Comparison of ENCODE assay signal across 23 cellular contexts in genomic region chr12:100031821-100032220, GRCh38. TPM values are rescaled to one million over a fixed set of nuclear protein-coding genes. Genes with fewer than 3 reads are reported as not detected.
"Had no signal": no experiment of that assay in that cellular context is flagged by ENCODE, and none has a peak within 500 bp of the region (broad histone marks: within the 10 kb centered on the region; RNA-seq: fewer than 3 reads in every experiment).

No MANE protein-coding gene starts in this region.

- DNase-seq: activated CD4-positive, alpha-beta T cell treated with anti-CD3 and anti-CD28 coated beads for 48 hours; activated CD4-positive, alpha-beta T cell treated with anti-CD3 and anti-CD28 coated beads, Interleukin-2, amount 50 U/mL, for 48 hours; activated CD8-positive, alpha-beta memory T cell treated with anti-CD3 and anti-CD28 coated beads, Interleukin-2, amount 50 U/mL, for 4 hours; activated effector memory CD4-positive, alpha-beta T cell treated with anti-CD3 and anti-CD28 coated beads, Interleukin-2, amount 50 U/mL, for 16 hours; activated naive CD4-positive, alpha-beta T cell treated with anti-CD3 and anti-CD28 coated beads for 36 hours; activated naive CD8-positive, alpha-beta T cell treated with anti-CD3 and anti-CD28 coated beads for 36 hours; activated T-cell treated with anti-CD3 and anti-CD28 coated beads, Interleukin-2, amount 50 U/mL, for 1 hour; cerebellar nuclear complex; effector memory CD8-positive, alpha-beta T cell; erythroblast; left cardiac atrium; left ventricle myocardium superior; mucosa of descending colon; right lobe of liver; stimulated activated CD4-positive, alpha-beta T cell treated with anti-CD3 and anti-CD28 coated beads, Interleukin-12 subunit alpha, Interleukin-12 subunit beta, amount 100 ng/mL, for 4 hours; stimulated activated CD4-positive, alpha-beta T cell treated with anti-CD3 and anti-CD28 coated beads, Interleukin-4, amount 100 ng/mL, for 24 hours; trophoblast cell had no signal

- H3K4me1 Mint-ChIP-seq: activated naive CD8-positive, alpha-beta T cell treated with anti-CD3 and anti-CD28 coated beads for 36 hours; brain; stimulated activated effector memory CD8-positive, alpha-beta T cell treated with anti-CD3 and anti-CD28 coated beads, Interleukin-12 subunit alpha, Interleukin-12 subunit beta, amount 100 ng/mL, for 72 hours had no signal

- ATAC-seq: effector memory CD8-positive, alpha-beta T cell; gastroesophageal sphincter; left cardiac atrium; left ventricle myocardium superior; mucosa of descending colon; natural killer cell treated with Interleukin-12 subunit alpha and Interleukin-12 subunit beta and Interleukin-15 and Interleukin-18, amount 100 ng/mL, for 72 hours; right lobe of liver; stimulated activated effector memory CD8-positive, alpha-beta T cell treated with anti-CD3 and anti-CD28 coated beads, Interleukin-12 subunit alpha, Interleukin-12 subunit beta, amount 100 ng/mL, for 72 hours had no signal

- H3K27ac Mint-ChIP-seq: activated naive CD4-positive, alpha-beta T cell treated with anti-CD3 and anti-CD28 coated beads for 36 hours; activated naive CD8-positive, alpha-beta T cell treated with anti-CD3 and anti-CD28 coated beads for 36 hours; activated T-helper 1 cell treated with anti-CD3 and anti-CD28 coated beads, Interleukin-12 subunit alpha, Interleukin-12 subunit beta, Interleukin-2, Interleukin-4 antibody, amounts not matched to agents 30 ng/mL and 10 ng/mL and 1 ng/mL, durations not matched to agents 14 hours and 24 hours and 36 hours; brain; effector memory CD8-positive, alpha-beta T cell; natural killer cell treated with Interleukin-12 subunit alpha and Interleukin-12 subunit beta and Interleukin-15 and Interleukin-18, amount 100 ng/mL, for 72 hours; stimulated activated effector memory CD8-positive, alpha-beta T cell treated with anti-CD3 and anti-CD28 coated beads, Interleukin-12 subunit alpha, Interleukin-12 subunit beta, amount 100 ng/mL, for 72 hours; stimulated activated naive CD8-positive, alpha-beta T cell treated with anti-CD3 and anti-CD28 coated beads, Interleukin-15, Interleukin-2, amounts not matched to agents 100 ng/mL and 50 ng/mL, for 24 hours had no signal

- H3K9me3 Mint-ChIP-seq: activated naive CD4-positive, alpha-beta T cell treated with anti-CD3 and anti-CD28 coated beads for 36 hours; activated naive CD8-positive, alpha-beta T cell treated with anti-CD3 and anti-CD28 coated beads for 36 hours; activated T-helper 1 cell treated with anti-CD3 and anti-CD28 coated beads, Interleukin-12 subunit alpha, Interleukin-12 subunit beta, Interleukin-2, Interleukin-4 antibody, amounts not matched to agents 30 ng/mL and 10 ng/mL and 1 ng/mL, durations not matched to agents 14 hours and 24 hours and 36 hours; brain; effector memory CD8-positive, alpha-beta T cell; natural killer cell treated with Interleukin-12 subunit alpha and Interleukin-12 subunit beta and Interleukin-15 and Interleukin-18, amount 100 ng/mL, for 72 hours; stimulated activated effector memory CD8-positive, alpha-beta T cell treated with anti-CD3 and anti-CD28 coated beads, Interleukin-12 subunit alpha, Interleukin-12 subunit beta, amount 100 ng/mL, for 72 hours; stimulated activated naive CD8-positive, alpha-beta T cell treated with anti-CD3 and anti-CD28 coated beads, Interleukin-15, Interleukin-2, amounts not matched to agents 100 ng/mL and 50 ng/mL, for 24 hours had no signal

- H3K4me3 Mint-ChIP-seq: activated naive CD4-positive, alpha-beta T cell treated with anti-CD3 and anti-CD28 coated beads for 36 hours; activated naive CD8-positive, alpha-beta T cell treated with anti-CD3 and anti-CD28 coated beads for 36 hours; activated T-helper 1 cell treated with anti-CD3 and anti-CD28 coated beads, Interleukin-12 subunit alpha, Interleukin-12 subunit beta, Interleukin-2, Interleukin-4 antibody, amounts not matched to agents 30 ng/mL and 10 ng/mL and 1 ng/mL, durations not matched to agents 14 hours and 24 hours and 36 hours; brain; effector memory CD8-positive, alpha-beta T cell; natural killer cell treated with Interleukin-12 subunit alpha and Interleukin-12 subunit beta and Interleukin-15 and Interleukin-18, amount 100 ng/mL, for 72 hours; stimulated activated effector memory CD8-positive, alpha-beta T cell treated with anti-CD3 and anti-CD28 coated beads, Interleukin-12 subunit alpha, Interleukin-12 subunit beta, amount 100 ng/mL, for 72 hours; stimulated activated naive CD8-positive, alpha-beta T cell treated with anti-CD3 and anti-CD28 coated beads, Interleukin-15, Interleukin-2, amounts not matched to agents 100 ng/mL and 50 ng/mL, for 24 hours had no signal

- H3K27me3 Mint-ChIP-seq: activated naive CD8-positive, alpha-beta T cell treated with anti-CD3 and anti-CD28 coated beads for 36 hours; brain; effector memory CD8-positive, alpha-beta T cell; natural killer cell treated with Interleukin-12 subunit alpha and Interleukin-12 subunit beta and Interleukin-15 and Interleukin-18, amount 100 ng/mL, for 72 hours; stimulated activated naive CD8-positive, alpha-beta T cell treated with anti-CD3 and anti-CD28 coated beads, Interleukin-15, Interleukin-2, amounts not matched to agents 100 ng/mL and 50 ng/mL, for 24 hours had no signal

RNA-seq across cellular contexts. Expression of gene ANKS1B, which starts 47.1 kb away (rescaled TPM):
- total RNA-seq: activated naive CD4-positive, alpha-beta T cell treated with anti-CD3 and anti-CD28 coated beads for 36 hours; activated naive CD8-positive, alpha-beta T cell treated with anti-CD3 and anti-CD28 coated beads for 36 hours; natural killer cell treated with Interleukin-12 subunit alpha and Interleukin-12 subunit beta and Interleukin-15 and Interleukin-18, amount 100 ng/mL, for 72 hours had no signal
